1 cellular context compared by ENCODE assay signal in genomic region chr1:30648408-30649000, GRCh38.
TF ChIP-seq lines count a peak whose summit lies in the region.

No MANE protein-coding gene starts in this region.

TF ChIP-seq in K562, 482 proteins besides CTCF, POLR2A, EP300 and RAD21 (continued from another document):
- TF ChIP-seq L3MBTL2 (IDR thresholded peaks at IDR 0.05): peak; percentile 65
- TF ChIP-seq PHF8 (IDR thresholded peaks at IDR 0.05; ENCODE audit: borderline replicate concordance, low read length): no peak
- no peak for TF ChIP-seq TFAM (CRISPR knock-in tag; conservative IDR thresholded peaks at IDR 0.05)
- TF ChIP-seq ZFP1 (CRISPR knock-in tag; IDR thresholded peaks at IDR 0.05): no peak
- TF ChIP-seq PRDM10 (IDR thresholded peaks at IDR 0.05; ENCODE audit: partially characterized antibody): no peak
- TF ChIP-seq HINFP (tag; conservative IDR thresholded peaks at IDR 0.05; ENCODE audit: low read depth): peak; percentile 92
- TF ChIP-seq XRCC5 (IDR thresholded peaks at IDR 0.05; ENCODE audit: low read depth, low read length): no peak
- no peak for TF ChIP-seq ZNF274 (IDR thresholded peaks at IDR 0.05; ENCODE audit: borderline replicate concordance, low read depth, low read length)
- peak; percentile 62 for TF ChIP-seq ELF1 (tag; IDR thresholded peaks at IDR 0.05)
